ENCODE assay signal across 1 cellular context in the genomic region with DNA sequence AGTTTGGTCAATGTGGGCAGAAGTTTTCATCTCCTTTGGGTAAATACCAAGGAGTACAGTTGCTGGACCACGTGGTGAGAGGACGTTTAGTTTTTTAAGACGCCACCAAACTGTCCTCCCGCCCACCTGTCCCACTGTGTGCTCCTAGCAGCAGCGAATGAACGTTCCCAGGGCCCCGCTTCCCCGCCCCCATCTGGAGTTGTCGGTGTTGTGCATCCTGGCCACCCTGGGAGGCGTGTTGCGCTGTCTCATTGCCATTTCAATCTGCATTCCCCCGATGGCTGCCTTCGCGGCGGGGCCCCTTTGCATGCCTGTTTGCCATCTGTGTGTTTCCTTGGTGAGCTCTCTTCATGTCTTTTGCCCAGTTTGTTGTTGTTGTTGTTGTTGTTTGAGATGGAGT.
TF ChIP-seq lines count a peak whose summit lies in the region.

No MANE protein-coding gene starts in this region.

TF ChIP-seq in WTC11, 78 proteins besides CTCF, POLR2A, EP300 and RAD21 (continued from another document):
- TF ChIP-seq ELF4 (CRISPR knock-in tag; IDR thresholded peaks at IDR 0.05; ENCODE audit: low read depth): no peak
- TF ChIP-seq E2F4 (CRISPR knock-in tag; IDR thresholded peaks at IDR 0.05; ENCODE audit: borderline replicate concordance, low read depth): no peak
- no peak for TF ChIP-seq JUN (CRISPR knock-in tag; IDR thresholded peaks at IDR 0.05)
- no peak for TF ChIP-seq GTF2I (CRISPR knock-in tag; conservative IDR thresholded peaks at IDR 0.05)
TF ChIP-seq in WTC11: peak in this region for 0.
